35 cellular contexts compared by ENCODE assay signal in the genomic region with DNA sequence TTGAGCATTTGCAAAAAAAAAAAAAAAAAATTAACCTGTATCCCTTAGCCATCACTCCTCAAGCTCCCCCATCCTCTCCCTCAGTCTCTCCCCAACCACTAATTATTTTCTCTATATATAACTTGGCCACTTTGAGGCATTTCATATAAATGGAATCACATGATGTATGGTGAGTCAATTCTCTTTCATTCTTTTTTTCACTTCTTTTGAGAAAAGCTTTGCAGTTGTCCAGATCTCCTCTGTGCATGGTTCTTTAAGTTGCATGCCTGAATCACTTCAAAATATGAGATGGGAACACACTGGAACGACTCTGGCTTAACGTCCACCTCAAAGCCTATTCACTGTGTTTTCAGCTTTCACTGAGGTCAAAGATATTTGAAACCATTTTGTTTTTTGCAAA. TPM values are rescaled to one million over a fixed set of nuclear protein-coding genes. Genes with fewer than 3 reads are reported as not detected.
"Had no signal": no experiment of that assay in that cellular context is flagged by ENCODE, and none has a peak within 500 bp of the region (broad histone marks: within the 10 kb centered on the region; RNA-seq: fewer than 3 reads in every experiment).

No MANE protein-coding gene starts in this region.

- ATAC-seq: activated CD8-positive, alpha-beta T cell treated with anti-CD3 and anti-CD28 coated beads for 36 hours; activated naive CD4-positive, alpha-beta T cell treated with anti-CD3 and anti-CD28 coated beads, Interleukin-2, amount 50 U/mL, for 72 hours; activated T-cell treated with anti-CD3 and anti-CD28 coated beads, Interleukin-2, amount 50 U/mL, for 4 hours; activated T-cell treated with anti-CD3 and anti-CD28 coated beads, Interleukin-2, amount 50 U/mL, for 72 hours; activated T-helper 17 cell treated with anti-CD3 and anti-CD28 coated beads, Interleukin-2, amount 50 U/mL, for 72 hours; body of pancreas had no signal

- DNase-seq: activated B cell treated with CpG ODN at 0.5 μM for 24 hours; activated CD4-positive, alpha-beta memory T cell treated with anti-CD3 and anti-CD28 coated beads for 36 hours; activated CD4-positive, alpha-beta T cell treated with anti-CD3 and anti-CD28 coated beads for 4 hours; activated CD4-positive, alpha-beta T cell treated with anti-CD3 and anti-CD28 coated beads, Interleukin-2, amount 10 ng/mL, durations not matched to agents 24 days and 14 days; activated CD4-positive, alpha-beta T cell treated with anti-CD3 and anti-CD28 coated beads, Interleukin-2, amount 50 U/mL, for 1 hour; activated CD4-positive, alpha-beta T cell treated with anti-CD3 and anti-CD28 coated beads, Interleukin-2, amount 50 U/mL, for 4 hours; activated CD4-positive, CD25-positive, alpha-beta regulatory T cell treated with anti-CD3 and anti-CD28 coated beads, Interleukin-2, amount 50 U/mL, for 72 hours; activated CD8-positive, alpha-beta memory T cell treated with anti-CD3 and anti-CD28 coated beads, Interleukin-2, amount 50 U/mL, for 4 hours; activated CD8-positive, alpha-beta T cell treated with anti-CD3 and anti-CD28 coated beads for 36 hours; activated effector memory CD4-positive, alpha-beta T cell treated with anti-CD3 and anti-CD28 coated beads, Interleukin-2, amount 50 U/mL, for 16 hours; activated gamma-delta T cell treated with Interleukin-2 at 50 U/mL for 16 hours; activated naive CD4-positive, alpha-beta T cell; activated naive CD4-positive, alpha-beta T cell treated with anti-CD3 and anti-CD28 coated beads for 36 hours; activated naive CD4-positive, alpha-beta T cell treated with anti-CD3 and anti-CD28 coated beads, Interleukin-2, amount 50 U/mL, for 16 hours; activated naive CD8-positive, alpha-beta T cell treated with anti-CD3 and anti-CD28 coated beads for 36 hours; activated T-cell treated with anti-CD3 and anti-CD28 coated beads for 4 hours; activated T-cell treated with anti-CD3 and anti-CD28 coated beads, Interleukin-2, amount 50 U/mL, for 1 hour; activated T-cell treated with anti-CD3 and anti-CD28 coated beads, Interleukin-2, amount 50 U/mL, for 4 hours; activated T-cell treated with anti-CD3 and anti-CD28 coated beads, Interleukin-2, amount 50 U/mL, for 72 hours; adrenal gland; amniotic stem cell; brain microvascular endothelial cell; caudate nucleus; SW 1271; T-helper 1 cell; T-helper 2 cell; T-helper 9 cell had no signal

- H3K4me3 ChIP-seq: adrenal gland, body of pancreas, breast epithelium had no signal

- H3K9me3 ChIP-seq: adrenal gland, body of pancreas, breast epithelium had no signal

- H3K27me3 ChIP-seq: adrenal gland, body of pancreas, brain microvascular endothelial cell, breast epithelium had no signal

- FAIRE-seq: astrocyte had no signal

- H3K27ac ChIP-seq: adrenal gland, body of pancreas, brain microvascular endothelial cell, breast epithelium, VCaP had no signal

- H3K36me3 ChIP-seq: adrenal gland, brain microvascular endothelial cell, breast epithelium had no signal

- H3K4me1 ChIP-seq: adrenal gland, breast epithelium had no signal

RNA-seq across cellular contexts. Expression of gene SHANK2, which starts 40.7 kb away (rescaled TPM):
- total RNA-seq: activated CD4-positive, alpha-beta memory T cell treated with anti-CD3 and anti-CD28 coated beads for 36 hours; activated CD4-positive, alpha-beta T cell treated with anti-CD3 and anti-CD28 coated beads, Interleukin-2, amount 10 ng/mL, durations not matched to agents 24 days and 14 days; activated CD8-positive, alpha-beta memory T cell treated with anti-CD3 and anti-CD28 coated beads for 36 hours; activated CD8-positive, alpha-beta T cell treated with anti-CD3 and anti-CD28 coated beads for 36 hours; activated naive CD4-positive, alpha-beta T cell treated with anti-CD3 and anti-CD28 coated beads for 36 hours; activated naive CD4-positive, alpha-beta T cell treated with anti-CD3 and anti-CD28 coated beads, Interleukin-2, amount 50 U/mL, for 72 hours; activated naive CD8-positive, alpha-beta T cell treated with anti-CD3 and anti-CD28 coated beads for 36 hours; activated T-helper 1 cell treated with anti-CD3 and anti-CD28 coated beads, Interleukin-12 subunit alpha, Interleukin-12 subunit beta, Interleukin-2, Interleukin-4 antibody, amounts not matched to agents 30 ng/mL and 10 ng/mL and 1 ng/mL, durations not matched to agents 14 hours and 24 hours and 36 hours; activated T-helper 17 cell treated with anti-CD3 and anti-CD28 coated beads, Interleukin-2, amount 50 U/mL, for 72 hours had no signal
